1 cellular context compared by ENCODE assay signal in genomic region chr15:31328425-31328998, GRCh38.
TF ChIP-seq lines count a peak whose summit lies in the region.

No MANE protein-coding gene starts in this region.

TF ChIP-seq in GM12878, 131 proteins besides CTCF, POLR2A, EP300 and RAD21 (continued from another document):
- TF ChIP-seq CHD2 (IDR thresholded peaks at IDR 0.05; ENCODE audit: borderline replicate concordance, low read depth, low read length) = no peak
- no peak for TF ChIP-seq RB1 (IDR thresholded peaks at IDR 0.05; ENCODE audit: borderline replicate concordance)
- TF ChIP-seq NKRF (conservative IDR thresholded peaks at IDR 0.05) = peak; percentile 39
- 0 out of 2 replicates have a peak, but pooled peaks have one; percentile 40 for TF ChIP-seq TCF12 (IDR thresholded peaks at IDR 0.05; ENCODE audit: low read depth, low read length)
- peak; percentile 41; the same call in 1 of the 2 replicates for TF ChIP-seq ATF2 (IDR thresholded peaks at IDR 0.05; ENCODE audit: low read length)
- TF ChIP-seq ATF3 (IDR thresholded peaks at IDR 0.05; ENCODE audit: borderline replicate concordance, extremely low read depth, low read depth, low read length) = no peak
- TF ChIP-seq PAX5 (IDR thresholded peaks at IDR 0.05; ENCODE audit: borderline replicate concordance, low read depth, low read length) = no peak
- TF ChIP-seq TBL1XR1 (IDR thresholded peaks at IDR 0.05; ENCODE audit: low read depth, low read length) = 0 out of 2 replicates have a peak, but pooled peaks have one; percentile 5
- no peak for TF ChIP-seq CEBPB (IDR thresholded peaks at IDR 0.05; ENCODE audit: borderline replicate concordance in 1 of 2, low read depth in 2 of 2, low read length in 2 of 2)
- peak; percentile 45; the same call in 1 of the 2 replicates for TF ChIP-seq BMI1 (IDR thresholded peaks at IDR 0.05; ENCODE audit: borderline replicate concordance)
- 0 out of 2 replicates have a peak, but pooled peaks have one; percentile 28 for TF ChIP-seq CREB1 (IDR thresholded peaks at IDR 0.05; ENCODE audit: low read depth)
- TF ChIP-seq NBN (IDR thresholded peaks at IDR 0.05) = 0 out of 2 replicates have a peak, but pooled peaks have one; percentile 31
- TF ChIP-seq LARP7 (IDR thresholded peaks at IDR 0.05) = 0 out of 2 replicates have a peak, but pooled peaks have one; percentile 6
- TF ChIP-seq BACH1 (IDR thresholded peaks at IDR 0.05; ENCODE audit: borderline replicate concordance) = peak; percentile 24; the same call in 1 of the 2 replicates
- no peak for TF ChIP-seq IRF5 (IDR thresholded peaks at IDR 0.05; ENCODE audit: borderline replicate concordance)
- no peak; a peak in 1 of 4 replicates for TF ChIP-seq IKZF2 (IDR thresholded peaks at IDR 0.05)
- TF ChIP-seq SREBF1 (IDR thresholded peaks at IDR 0.05; ENCODE audit: low read length) = no peak
- 0 out of 2 replicates have a peak, but pooled peaks have one; percentile 38 for TF ChIP-seq RELB (IDR thresholded peaks at IDR 0.05; ENCODE audit: low read depth)
- peak; percentile 51; the same call in 1 of the 2 replicates for TF ChIP-seq IKZF1 (conservative IDR thresholded peaks at IDR 0.05)
- peak in 1 of 2 experiments; percentile 97; a peak in 2 of 3 replicates for TF ChIP-seq EGR1 (IDR thresholded peaks at IDR 0.05; ENCODE audit: borderline replicate concordance in 1 of 2, low read depth in 2 of 2, low read length in 2 of 2)
- TF ChIP-seq ETV6 (conservative IDR thresholded peaks at IDR 0.05 in 1 of 2, IDR thresholded peaks at IDR 0.05 in 1 of 2; ENCODE audit: borderline replicate concordance in 1 of 2, low read depth in 1 of 2) = no peak
- TF ChIP-seq TARDBP (IDR thresholded peaks at IDR 0.05; ENCODE audit: borderline replicate concordance) = no peak
- TF ChIP-seq TAF1 (IDR thresholded peaks at IDR 0.05; ENCODE audit: borderline replicate concordance, low read depth, low read length) = no peak
- no peak for TF ChIP-seq FOS (IDR thresholded peaks at IDR 0.05; ENCODE audit: borderline replicate concordance, extremely low read depth, insufficient read length)
- TF ChIP-seq NFIC (IDR thresholded peaks at IDR 0.05; ENCODE audit: low read depth, low read length) = 0 out of 2 replicates have a peak, but pooled peaks have one; percentile 42
- TF ChIP-seq MEF2A (IDR thresholded peaks at IDR 0.05; ENCODE audit: insufficient read depth, low read depth, low read length) = peak; percentile 39; the same call in 1 of the 2 replicates
- TF ChIP-seq MAX (IDR thresholded peaks at IDR 0.05; ENCODE audit: low read depth, low read length) = no peak
- TF ChIP-seq CBX5 (IDR thresholded peaks at IDR 0.05; ENCODE audit: low read depth) = peak; percentile 52; the same call in 1 of the 2 replicates
- TF ChIP-seq MLLT1 (IDR thresholded peaks at IDR 0.05) = peak; percentile 44; the same call in 1 of the 2 replicates
- TF ChIP-seq SP1 (IDR thresholded peaks at IDR 0.05; ENCODE audit: low read depth, low read length) = no peak
- peak; percentile 33 for TF ChIP-seq BCL3 (IDR thresholded peaks at IDR 0.05; ENCODE audit: borderline replicate concordance, insufficient read depth, low read depth, low read length, poor library complexity, severe bottlenecking)
- 0 out of 2 replicates have a peak, but pooled peaks have one; percentile 33 for TF ChIP-seq YY1 (IDR thresholded peaks at IDR 0.05; ENCODE audit: low read depth, low read length)
- no peak for TF ChIP-seq CHD1 (IDR thresholded peaks at IDR 0.05; ENCODE audit: low read depth, low read length)
- TF ChIP-seq JUNB (IDR thresholded peaks at IDR 0.05) = peak; percentile 25; the same call in 1 of the 2 replicates
- no peak; the same call in 1 of the 2 replicates for TF ChIP-seq ZBED1 (IDR thresholded peaks at IDR 0.05; ENCODE audit: borderline replicate concordance)
- no peak for TF ChIP-seq NFXL1 (IDR thresholded peaks at IDR 0.05; ENCODE audit: borderline replicate concordance)
- TF ChIP-seq WRNIP1 (IDR thresholded peaks at IDR 0.05; ENCODE audit: borderline replicate concordance, low read depth, low read length) = no peak
- peak; percentile 78 for TF ChIP-seq GATAD2B (conservative IDR thresholded peaks at IDR 0.05; ENCODE audit: low read depth)
- peak; percentile 73 for TF ChIP-seq SKIL (IDR thresholded peaks at IDR 0.05; ENCODE audit: low read depth, poor library complexity, severe bottlenecking)
- 0 out of 2 replicates have a peak, but pooled peaks have one; percentile 10 for TF ChIP-seq ZNF207 (IDR thresholded peaks at IDR 0.05; ENCODE audit: borderline replicate concordance)
- TF ChIP-seq DPF2 (IDR thresholded peaks at IDR 0.05) = peak; percentile 78; the same call in 1 of the 2 replicates
- TF ChIP-seq RUNX3 (IDR thresholded peaks at IDR 0.05; ENCODE audit: low read length) = 0 out of 2 replicates have a peak, but pooled peaks have one; percentile 23
- TF ChIP-seq ASH2L (IDR thresholded peaks at IDR 0.05; ENCODE audit: borderline replicate concordance, low read depth) = no peak
- peak; percentile 91 for TF ChIP-seq BHLHE40 (IDR thresholded peaks at IDR 0.05; ENCODE audit: borderline replicate concordance in 1 of 2, low read depth in 2 of 2, low read length in 1 of 2)
- TF ChIP-seq KLF5 (IDR thresholded peaks at IDR 0.05; ENCODE audit: partially characterized antibody) = no peak
